Comparison of ENCODE assay signal across 8 cellular contexts in genomic region chr4:102819588-102820365, GRCh38. TPM values are rescaled to one million over a fixed set of nuclear protein-coding genes. Genes with fewer than 3 reads are reported as not detected.
DNase-seq lines count a peak whose midpoint lies in the region; TF ChIP-seq lines count a peak whose summit lies in the region.

No MANE protein-coding gene starts in this region.

- H3K9me3 ChIP-seq in mesenchymal stem cell (ENCODE audit: control insufficient read depth, low read length) (no peaks in the 10 kb centered on the region), Peyer's patch (no peaks in the 10 kb centered on the region), Karpas-422 (ENCODE audit: low read length) (no peaks in the 10 kb centered on the region)

- TF ChIP-seq CTCF in Peyer's patch (IDR thresholded peaks at IDR 0.05): no peak

- H3K27ac ChIP-seq in mesenchymal stem cell (ENCODE audit: low read length, poor library complexity, severe bottlenecking) (no peak overlapping the region), Peyer's patch (peak overlapping the region in 2 of 4 donors; percentile 7 to 12), Karpas-422 (ENCODE audit: low read length) (no peak overlapping the region)

- no peak overlapping the region for H2BK12ac ChIP-seq in mesenchymal stem cell (ENCODE audit: low read length in 2 of 2)

- H4K91ac ChIP-seq in mesenchymal stem cell (ENCODE audit: low read length): no peak overlapping the region

- H4K8ac ChIP-seq in mesenchymal stem cell (ENCODE audit: low read length): no peak overlapping the region

- H3K4me2 ChIP-seq in mesenchymal stem cell (ENCODE audit: low read length, poor library complexity, severe bottlenecking): no peak overlapping the region
- no peak overlapping the region for H3K4me2 ChIP-seq in Karpas-422 (ENCODE audit: low read depth, low read length, poor library complexity, severe bottlenecking)

- no peak overlapping the region for H3K23ac ChIP-seq in mesenchymal stem cell (ENCODE audit: low read length in 2 of 2)

- H3K36me3 ChIP-seq in mesenchymal stem cell (ENCODE audit: control insufficient read depth in 1 of 2, insufficient read depth in 2 of 2, low read depth in 1 of 2, low read length in 2 of 2) (peaks cover 0 to 21% of the 10 kb centered on the region in 2 experiments), Peyer's patch (peaks cover 0 to under 1% (median 0%) of the 10 kb centered on the region in 3 donors), Karpas-422 (ENCODE audit: insufficient read depth, low read length) (peaks cover 74% of the 10 kb centered on the region)

- no peak overlapping the region for H2BK120ac ChIP-seq in mesenchymal stem cell (ENCODE audit: low read depth, low read length)

- H3K79me2 ChIP-seq in Karpas-422 (ENCODE audit: low read length): peaks cover 100% of the 10 kb centered on the region

- no peak overlapping the region for H3K18ac ChIP-seq in mesenchymal stem cell (ENCODE audit: low read depth in 1 of 2, low read length in 2 of 2)

- no peak for TF ChIP-seq POLR2A in Peyer's patch (IDR thresholded peaks at IDR 0.05)

- H3K4ac ChIP-seq in mesenchymal stem cell (ENCODE audit: low read depth in 1 of 2, low read length in 2 of 2): no peak overlapping the region

- H3K9me2 ChIP-seq in Karpas-422 (replicated peaks; ENCODE audit: insufficient read depth, low read length): no peaks in the 10 kb centered on the region

- no peak overlapping the region for H3K14ac ChIP-seq in mesenchymal stem cell (ENCODE audit: low read length in 2 of 2)

- H4K20me1 ChIP-seq in Karpas-422 (ENCODE audit: insufficient read depth, low read depth, low read length): peaks cover 84% of the 10 kb centered on the region

- H2BK5ac ChIP-seq in mesenchymal stem cell (ENCODE audit: low read depth, low read length, poor library complexity, severe bottlenecking): no peak overlapping the region

- H3K9ac ChIP-seq in mesenchymal stem cell (ENCODE audit: low read length) (peak overlapping the region; percentile 99), Karpas-422 (ENCODE audit: low read length) (no peak overlapping the region)

- H3K79me1 ChIP-seq in mesenchymal stem cell (replicated peaks; ENCODE audit: low read length, poor library complexity, severe bottlenecking): no peaks in the 10 kb centered on the region

- peak in 4 of 6 experiments; percentile 2 to 72 (median 68) for DNase-seq in stimulated activated naive CD4-positive, alpha-beta T cell (lab: John Stamatoyannopoulos, UW)
- no peak for DNase-seq in stimulated activated naive CD4-positive, alpha-beta T cell treated with Interleukin-2 at 50 U/mL for 16 hours (lab: John Stamatoyannopoulos, UW)
- peak; percentile 15 for DNase-seq in brain pericyte (ENCODE audit: low read depth, low spot score)
- DNase-seq in mesenchymal stem cell: no peak
- no peak for DNase-seq in Peyer's patch
- DNase-seq in activated effector memory CD4-positive, alpha-beta T cell treated with Interleukin-2 at 50 U/mL for 16 hours: no peak
- no peak for DNase-seq in Karpas-422
- no peak for DNase-seq in SW 1271 (lab: John Stamatoyannopoulos, UW)

- H2AFZ ChIP-seq in mesenchymal stem cell (ENCODE audit: low read depth, low read length): no peak overlapping the region
- no peak overlapping the region for H2AFZ ChIP-seq in Karpas-422 (ENCODE audit: low read length)

- H3K4me1 ChIP-seq in mesenchymal stem cell (ENCODE audit: control insufficient read depth, insufficient read depth, low read depth, low read length) (peaks cover 2% of the 10 kb centered on the region), Peyer's patch (peaks cover 0 to 78% (median 30%) of the 10 kb centered on the region in 4 donors), Karpas-422 (ENCODE audit: low read length) (peaks cover 85% of the 10 kb centered on the region)

- H2AK5ac ChIP-seq in mesenchymal stem cell (ENCODE audit: low read length, severe bottlenecking): no peak overlapping the region

- no peaks in the 10 kb centered on the region for H3K27me3 ChIP-seq in mesenchymal stem cell (ENCODE audit: control insufficient read depth in 1 of 2, insufficient read depth in 1 of 2, low read length in 2 of 2)
- H3K27me3 ChIP-seq in Peyer's patch: no peaks in the 10 kb centered on the region
- H3K27me3 ChIP-seq in Karpas-422 (ENCODE audit: low read length): no peaks in the 10 kb centered on the region

- H2BK15ac ChIP-seq in mesenchymal stem cell (ENCODE audit: low read depth, poor library complexity, severe bottlenecking): no peak overlapping the region

- peak overlapping the region in 1 of 2 experiments; percentile 95 for H3K4me3 ChIP-seq in mesenchymal stem cell (ENCODE audit: insufficient read depth in 1 of 2, low read depth in 1 of 2, low read length in 2 of 2)
- H3K4me3 ChIP-seq in Peyer's patch: no peak overlapping the region
- H3K4me3 ChIP-seq in Karpas-422 (ENCODE audit: low read length): no peak overlapping the region

- 85% methylated on average over 3 of the region's 8 CpGs for WGBS in mesenchymal stem cell

RNA-seq across cellular contexts. Expression of gene UBE2D3, which starts 7.6 kb away (rescaled TPM):
- 603 TPM for polyA plus RNA-seq in mesenchymal stem cell (2013, experiment 1 of 2)
- 627 TPM for polyA plus RNA-seq in mesenchymal stem cell (2013, experiment 2 of 2)
- 100 to 1,000 TPM; 240 to 373 (median 308) TPM for total RNA-seq in Peyer's patch
- total RNA-seq in Karpas-422 (2014; rRNA removed; shearing (Covaris generic); ENCODE audit: low replicate concordance): 538 and 600 TPM in 2 replicates

RNA-seq across cellular contexts. Expression of gene CISD2, which starts 49.0 kb away (rescaled TPM):
- 39.9 TPM for polyA plus RNA-seq in mesenchymal stem cell (2013, experiment 1 of 2)
- polyA plus RNA-seq in mesenchymal stem cell (2013, experiment 2 of 2): 43.0 TPM
- total RNA-seq in Peyer's patch: 10 to 100 TPM in 2 of 4 donors, 1 to 10 TPM in 2; 5.0 to 21.4 (median 9.3) TPM
- 53.8 and 70.3 TPM in 2 replicates for total RNA-seq in Karpas-422 (2014; rRNA removed; shearing (Covaris generic); ENCODE audit: low replicate concordance)

RNA-seq across cellular contexts. Expression of gene MANBA, which starts 59.0 kb away (rescaled TPM):
- polyA plus RNA-seq in mesenchymal stem cell (2013, experiment 1 of 2): 68.5 TPM
- polyA plus RNA-seq in mesenchymal stem cell (2013, experiment 2 of 2): 66.9 TPM
- total RNA-seq in Peyer's patch: 10 to 100 TPM; 23.3 to 54.5 (median 33.6) TPM
- 57.2 and 91.6 TPM in 2 replicates for total RNA-seq in Karpas-422 (2014; rRNA removed; shearing (Covaris generic); ENCODE audit: low replicate concordance)

Comparison
In these comparisons a context has a peak if more than half of its experiments do, and no peak if none do; other contexts are left out.
1. DNase-seq: peak in stimulated activated naive CD4-positive, alpha-beta T cell (4 of 6) and brain pericyte (single experiment); none in stimulated activated naive CD4-positive, alpha-beta T cell treated with Interleukin-2 at 50 U/mL for 16 hours (single experiment), mesenchymal stem cell (single experiment), Peyer's patch (0 of 3), activated effector memory CD4-positive, alpha-beta T cell treated with Interleukin-2 at 50 U/mL for 16 hours (single experiment), Karpas-422 (single experiment) and SW 1271 (0 of 2).